Comparison of ENCODE assay signal across 27 cellular contexts in the genomic region with DNA sequence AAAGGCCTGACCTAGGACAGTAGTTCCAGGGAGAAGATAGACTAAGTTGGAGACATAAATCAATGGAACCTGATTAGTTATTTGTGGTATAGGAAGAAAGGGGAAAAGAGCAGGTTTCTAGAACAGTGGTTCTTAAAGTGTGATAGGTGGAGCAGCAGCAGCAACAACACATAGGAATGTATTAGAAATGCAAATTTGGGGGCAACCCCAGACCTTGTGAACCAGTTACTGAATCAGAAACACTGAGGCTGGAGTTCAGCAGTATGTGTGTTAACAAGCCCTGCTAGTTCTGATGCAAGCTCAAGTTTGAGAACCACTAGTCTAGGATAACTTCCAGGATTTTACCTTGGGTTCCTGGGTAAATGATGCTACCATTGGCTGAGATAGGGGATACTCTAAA.
"Had no signal": no experiment of that assay in that cellular context is flagged by ENCODE, and none has a peak within 500 bp of the region (broad histone marks: within the 10 kb centered on the region; RNA-seq: fewer than 3 reads in every experiment).

No MANE protein-coding gene starts in this region.

- H3K9me3 ChIP-seq: colonic mucosa, left lung, mucosa of descending colon, ovary, right lobe of liver, thoracic aorta, upper lobe of left lung had no signal

- H3K4me1 Mint-ChIP-seq: activated naive CD8-positive, alpha-beta T cell treated with anti-CD3 and anti-CD28 coated beads, Interleukin-2, amount 50 U/mL, for 24 hours; central memory CD8-positive, alpha-beta T cell; naive thymus-derived CD4-positive, alpha-beta T cell; stimulated activated effector memory CD8-positive, alpha-beta T cell treated with anti-CD3 and anti-CD28 coated beads, Interleukin-12 subunit alpha, Interleukin-12 subunit beta, amount 100 ng/mL, for 72 hours had no signal

- ATAC-seq: activated CD8-positive, alpha-beta T cell treated with anti-CD3 and anti-CD28 coated beads for 36 hours; activated naive CD8-positive, alpha-beta T cell treated with anti-CD3 and anti-CD28 coated beads, Interleukin-2, amount 50 U/mL, for 24 hours; left lung; mucosa of descending colon; naive thymus-derived CD4-positive, alpha-beta T cell; right lobe of liver; stimulated activated effector memory CD8-positive, alpha-beta T cell treated with anti-CD3 and anti-CD28 coated beads, Interleukin-12 subunit alpha, Interleukin-12 subunit beta, amount 100 ng/mL, for 72 hours had no signal

- H3K4me3 Mint-ChIP-seq: activated CD8-positive, alpha-beta T cell treated with anti-CD3 and anti-CD28 coated beads for 36 hours; activated naive CD4-positive, alpha-beta T cell treated with anti-CD3 and anti-CD28 coated beads for 36 hours; activated naive CD8-positive, alpha-beta T cell treated with anti-CD3 and anti-CD28 coated beads, Interleukin-2, amount 50 U/mL, for 24 hours; activated T-cell treated with anti-CD3 and anti-CD28 coated beads, Interleukin-2, amount 50 U/mL, for 24 hours; central memory CD8-positive, alpha-beta T cell; endodermal cell; naive thymus-derived CD4-positive, alpha-beta T cell; stimulated activated effector memory CD8-positive, alpha-beta T cell treated with anti-CD3 and anti-CD28 coated beads, Interleukin-12 subunit alpha, Interleukin-12 subunit beta, amount 100 ng/mL, for 72 hours; T-helper 2 cell treated with Interferon-gamma antibody and Interleukin-4, amounts not matched to agents 5 μg/mL and 100 μg/mL, for 36 hours had no signal

- H3K27ac ChIP-seq: brain microvascular endothelial cell, colonic mucosa, epithelial cell of prostate, foreskin keratinocyte, left lung, ovary, right lobe of liver, thoracic aorta, upper lobe of left lung had no signal

- H3K4me3 ChIP-seq: colonic mucosa, left lung, mucosa of descending colon, ovary, right lobe of liver, thoracic aorta, upper lobe of left lung had no signal

- H3K9me3 Mint-ChIP-seq: activated CD8-positive, alpha-beta T cell treated with anti-CD3 and anti-CD28 coated beads for 36 hours; activated naive CD4-positive, alpha-beta T cell treated with anti-CD3 and anti-CD28 coated beads for 36 hours; activated naive CD8-positive, alpha-beta T cell treated with anti-CD3 and anti-CD28 coated beads, Interleukin-2, amount 50 U/mL, for 24 hours; activated T-cell treated with anti-CD3 and anti-CD28 coated beads, Interleukin-2, amount 50 U/mL, for 24 hours; central memory CD8-positive, alpha-beta T cell; endodermal cell; naive thymus-derived CD4-positive, alpha-beta T cell; stimulated activated effector memory CD8-positive, alpha-beta T cell treated with anti-CD3 and anti-CD28 coated beads, Interleukin-12 subunit alpha, Interleukin-12 subunit beta, amount 100 ng/mL, for 72 hours; T-helper 2 cell treated with Interferon-gamma antibody and Interleukin-4, amounts not matched to agents 5 μg/mL and 100 μg/mL, for 36 hours had no signal

- H3K4me1 ChIP-seq: colonic mucosa, foreskin keratinocyte, left lung, right lobe of liver, upper lobe of left lung had no signal

- H3K36me3 ChIP-seq: brain microvascular endothelial cell, colonic mucosa, left lung, ovary, right lobe of liver, thoracic aorta, upper lobe of left lung had no signal

- H3K36me3 Mint-ChIP-seq: naive thymus-derived CD4-positive, alpha-beta T cell; stimulated activated effector memory CD8-positive, alpha-beta T cell treated with anti-CD3 and anti-CD28 coated beads, Interleukin-12 subunit alpha, Interleukin-12 subunit beta, amount 100 ng/mL, for 72 hours had no signal

- DNase-seq: activated CD4-positive, alpha-beta T cell treated with anti-CD3 and anti-CD28 coated beads for 48 hours; activated CD4-positive, CD25-positive, alpha-beta regulatory T cell; activated CD8-positive, alpha-beta T cell treated with anti-CD3 and anti-CD28 coated beads for 36 hours; activated naive CD4-positive, alpha-beta T cell treated with anti-CD3 and anti-CD28 coated beads for 36 hours; activated naive CD8-positive, alpha-beta T cell treated with anti-CD3 and anti-CD28 coated beads, Interleukin-2, amount 50 U/mL, for 24 hours; activated T-cell treated with anti-CD3 and anti-CD28 coated beads, Interleukin-2, amount 50 U/mL, for 24 hours; anterior cingulate cortex; brain microvascular endothelial cell; colonic mucosa; endodermal cell; glutamatergic neuron; hypothalamus; left lung; mucosa of descending colon; naive thymus-derived CD4-positive, alpha-beta T cell; ovary; right lobe of liver; small intestine; stimulated activated CD4-positive, alpha-beta T cell treated with anti-CD3 and anti-CD28 coated beads, Interleukin-4, amount 100 ng/mL, for 24 hours; upper lobe of left lung had no signal

- H3K27ac Mint-ChIP-seq: activated CD8-positive, alpha-beta T cell treated with anti-CD3 and anti-CD28 coated beads for 36 hours; activated naive CD4-positive, alpha-beta T cell treated with anti-CD3 and anti-CD28 coated beads for 36 hours; activated naive CD8-positive, alpha-beta T cell treated with anti-CD3 and anti-CD28 coated beads, Interleukin-2, amount 50 U/mL, for 24 hours; activated T-cell treated with anti-CD3 and anti-CD28 coated beads, Interleukin-2, amount 50 U/mL, for 24 hours; endodermal cell; naive thymus-derived CD4-positive, alpha-beta T cell; stimulated activated effector memory CD8-positive, alpha-beta T cell treated with anti-CD3 and anti-CD28 coated beads, Interleukin-12 subunit alpha, Interleukin-12 subunit beta, amount 100 ng/mL, for 72 hours; T-helper 2 cell treated with Interferon-gamma antibody and Interleukin-4, amounts not matched to agents 5 μg/mL and 100 μg/mL, for 36 hours had no signal

- FAIRE-seq: small intestine, TTC549 had no signal

- H3K27me3 Mint-ChIP-seq: activated CD8-positive, alpha-beta T cell treated with anti-CD3 and anti-CD28 coated beads for 36 hours; activated naive CD8-positive, alpha-beta T cell treated with anti-CD3 and anti-CD28 coated beads, Interleukin-2, amount 50 U/mL, for 24 hours; activated T-cell treated with anti-CD3 and anti-CD28 coated beads, Interleukin-2, amount 50 U/mL, for 24 hours; central memory CD8-positive, alpha-beta T cell had no signal

- H3K27me3 ChIP-seq: brain microvascular endothelial cell, colonic mucosa, foreskin keratinocyte, left lung, ovary, right lobe of liver, upper lobe of left lung had no signal
